ENCODE assay signal across 1 cellular context in the genomic region with DNA sequence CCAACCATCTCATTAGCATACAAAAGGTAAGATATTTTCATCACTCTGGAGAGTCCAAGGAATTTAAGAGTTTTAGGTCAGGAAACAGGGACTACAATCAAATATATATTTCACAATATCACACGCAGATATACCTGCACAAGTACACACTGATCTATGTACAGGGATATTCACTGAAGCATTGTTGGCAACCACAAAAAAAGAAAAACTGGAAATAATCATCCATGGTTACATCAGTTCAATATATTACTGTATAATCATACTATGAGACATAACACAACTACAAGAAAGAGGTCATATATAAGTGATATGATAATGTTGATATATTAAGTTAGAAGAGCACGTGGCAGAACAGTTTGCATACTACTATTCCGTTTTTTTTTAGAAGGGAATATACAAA.
TF ChIP-seq lines count a peak whose summit lies in the region.

No MANE protein-coding gene starts in this region.

TF ChIP-seq in K562, 482 proteins besides CTCF, POLR2A, EP300 and RAD21:
- TF ChIP-seq CBX2 (IDR thresholded peaks at IDR 0.05; ENCODE audit: insufficient read depth, low read length, poor library complexity, severe bottlenecking) (no peak), CEBPB (tag; IDR thresholded peaks at IDR 0.05) (0 out of 2 replicates have a peak, but pooled peaks have one; percentile 12)
